1 cellular context compared by ENCODE assay signal in the genomic region with DNA sequence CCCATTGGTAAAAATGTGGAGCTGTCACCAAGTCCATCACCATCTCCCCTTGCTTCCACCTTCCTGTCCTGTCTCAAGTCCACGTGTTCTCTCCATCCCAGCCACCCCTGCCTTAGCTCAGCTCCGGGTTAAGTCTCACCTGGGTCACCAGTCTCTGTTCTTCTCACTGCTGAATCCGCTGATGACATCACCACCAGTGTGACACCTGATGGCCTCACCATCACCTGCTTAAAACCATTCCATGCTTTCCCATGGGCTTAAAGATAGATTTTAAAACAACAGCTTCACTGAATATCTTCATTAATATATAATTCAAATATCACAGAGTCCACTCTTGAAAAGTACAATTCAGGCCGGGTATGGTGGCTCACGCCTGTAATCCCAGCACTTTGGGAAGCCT.
TF ChIP-seq lines count a peak whose summit lies in the region.

No MANE protein-coding gene starts in this region.

TF ChIP-seq in WTC11, 78 proteins besides CTCF, POLR2A, EP300 and RAD21 (continued from another document):
- TF ChIP-seq, protein P1, sequence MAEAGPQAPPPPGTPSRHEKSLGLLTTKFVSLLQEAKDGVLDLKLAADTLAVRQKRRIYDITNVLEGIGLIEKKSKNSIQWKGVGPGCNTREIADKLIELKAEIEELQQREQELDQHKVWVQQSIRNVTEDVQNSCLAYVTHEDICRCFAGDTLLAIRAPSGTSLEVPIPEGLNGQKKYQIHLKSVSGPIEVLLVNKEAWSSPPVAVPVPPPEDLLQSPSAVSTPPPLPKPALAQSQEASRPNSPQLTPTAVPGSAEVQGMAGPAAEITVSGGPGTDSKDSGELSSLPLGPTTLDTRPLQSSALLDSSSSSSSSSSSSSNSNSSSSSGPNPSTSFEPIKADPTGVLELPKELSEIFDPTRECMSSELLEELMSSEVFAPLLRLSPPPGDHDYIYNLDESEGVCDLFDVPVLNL (CRISPR knock-in tag; IDR thresholded peaks at IDR 0.05; ENCODE audit: borderline replicate concordance, low read depth): no peak
- TF ChIP-seq TEAD1 (CRISPR knock-in tag; IDR thresholded peaks at IDR 0.05) (no peak), ESRRA (CRISPR knock-in tag; IDR thresholded peaks at IDR 0.05; ENCODE audit: borderline replicate concordance) (no peak), RORB (CRISPR knock-in tag; IDR thresholded peaks at IDR 0.05) (no peak), HMGA2 (CRISPR knock-in tag; IDR thresholded peaks at IDR 0.05) (no peak)
- TF ChIP-seq, protein P2, sequence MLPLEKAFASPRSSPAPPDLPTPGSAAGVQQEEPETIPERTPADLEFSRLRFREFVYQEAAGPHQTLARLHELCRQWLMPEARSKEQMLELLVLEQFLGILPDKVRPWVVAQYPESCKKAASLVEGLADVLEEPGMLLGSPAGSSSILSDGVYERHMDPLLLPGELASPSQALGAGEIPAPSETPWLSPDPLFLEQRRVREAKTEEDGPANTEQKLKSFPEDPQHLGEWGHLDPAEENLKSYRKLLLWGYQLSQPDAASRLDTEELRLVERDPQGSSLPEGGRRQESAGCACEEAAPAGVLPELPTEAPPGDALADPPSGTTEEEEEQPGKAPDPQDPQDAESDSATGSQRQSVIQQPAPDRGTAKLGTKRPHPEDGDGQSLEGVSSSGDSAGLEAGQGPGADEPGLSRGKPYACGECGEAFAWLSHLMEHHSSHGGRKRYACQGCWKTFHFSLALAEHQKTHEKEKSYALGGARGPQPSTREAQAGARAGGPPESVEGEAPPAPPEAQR (CRISPR knock-in tag; IDR thresholded peaks at IDR 0.05): no peak
